8 cellular contexts compared by ENCODE assay signal in the genomic region with DNA sequence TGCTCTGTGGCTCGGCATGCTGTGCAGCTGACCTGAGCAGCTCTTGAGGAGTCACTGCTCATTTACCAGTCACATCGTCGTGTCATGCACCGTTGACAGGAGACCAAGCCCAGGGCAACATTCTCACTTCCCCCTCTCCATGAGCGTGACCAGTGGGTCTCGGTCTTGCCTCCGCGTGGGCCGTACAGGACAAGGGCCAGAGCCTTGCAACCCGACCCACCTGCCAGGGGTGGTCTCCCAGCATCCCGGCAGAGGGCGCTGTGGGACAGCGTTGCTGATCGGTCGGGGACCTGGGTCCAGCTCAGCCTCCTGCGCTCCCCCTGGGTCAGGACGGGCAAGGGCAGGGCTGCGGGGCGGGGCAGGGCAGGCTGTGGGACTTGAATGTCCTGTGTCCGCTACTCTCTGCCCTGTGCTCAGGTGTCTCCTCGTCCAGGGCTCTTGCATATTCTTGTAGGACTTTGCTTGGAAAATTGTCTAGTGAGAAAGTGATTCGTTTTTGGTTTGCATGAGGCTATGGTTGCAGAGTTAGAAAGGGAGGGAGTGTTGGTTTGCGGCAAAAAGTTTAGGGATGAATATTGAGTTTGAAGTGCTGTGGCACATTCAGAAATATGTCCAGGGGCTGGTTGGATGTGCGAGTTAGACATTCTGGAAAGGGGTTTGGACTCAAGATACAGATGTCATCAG. TPM values are rescaled to one million over a fixed set of nuclear protein-coding genes. Genes with fewer than 3 reads are reported as not detected.
DNase-seq lines count a peak whose midpoint lies in the region; ATAC-seq and TF ChIP-seq lines count a peak whose summit lies in the region.

No MANE protein-coding gene starts in this region.

- peak; percentile 91 for ATAC-seq in GM21529 (IDR thresholded peaks at IDR 0.05; ENCODE audit: unreplicated experiment)

- peak; percentile 75 for DNase-seq in DMS53 treated with DMSO at 0.1 percent for 48 hours (lab: John Stamatoyannopoulos, UW; ENCODE audit: unreplicated experiment)
- peak; percentile 74 for DNase-seq in KG1 (lab: John Stamatoyannopoulos, UW)
- peak; percentile 82 for DNase-seq in RPMI8226
- peak; percentile 73 for DNase-seq in activated T-helper 2 cell treated with anti-CD3 and anti-CD28 coated beads, Interferon-gamma antibody, Interleukin-2, Interleukin-4, amounts not matched to agents 10 μg/mL and 5 μg/mL and 100 μg/mL, durations not matched to agents 14 hours and 24 hours and 36 hours (ENCODE audit: low spot score)
- DNase-seq in foreskin melanocyte, result peak; percentile 45
- peak; percentile 94 for DNase-seq in osteocyte (ENCODE audit: extremely low spot score, unreplicated experiment)
- DNase-seq in tibial artery, result peak; percentile 80 to 90

- intact Hi-C loops in activated T-helper 2 cell treated with anti-CD3 and anti-CD28 coated beads, Interferon-gamma antibody, Interleukin-2, Interleukin-4, amounts not matched to agents 10 μg/mL and 5 μg/mL and 100 μg/mL, durations not matched to agents 14 hours and 24 hours and 36 hours (cut with micrococcal nuclease), result loop anchor here (1.0 to 2.0 kb wide), 3 partner anchors 140 to 994 kb away; no protein-coding TSS in a partner anchor
- intact Hi-C loops in tibial artery (cut with DNase I; ENCODE audit: low total_unique reads), result loop anchor here (10.0 kb wide), 1 partner anchor 982 kb away; no protein-coding TSS in a partner anchor

- H3K27ac Mint-ChIP-seq in activated T-helper 2 cell treated with anti-CD3 and anti-CD28 coated beads, Interferon-gamma antibody, Interleukin-2, Interleukin-4, amounts not matched to agents 10 μg/mL and 5 μg/mL and 100 μg/mL, durations not matched to agents 14 hours and 24 hours and 36 hours, result no peak overlapping the region
- H3K27ac Mint-ChIP-seq in osteocyte (ENCODE audit: unreplicated experiment), result no peak overlapping the region

- H3K9me3 Mint-ChIP-seq in activated T-helper 2 cell treated with anti-CD3 and anti-CD28 coated beads, Interferon-gamma antibody, Interleukin-2, Interleukin-4, amounts not matched to agents 10 μg/mL and 5 μg/mL and 100 μg/mL, durations not matched to agents 14 hours and 24 hours and 36 hours, result no peaks in the 10 kb centered on the region
- H3K9me3 Mint-ChIP-seq in osteocyte (ENCODE audit: unreplicated experiment), result no peaks in the 10 kb centered on the region

- peaks cover 18% of the 10 kb centered on the region for H3K27me3 Mint-ChIP-seq in activated T-helper 2 cell treated with anti-CD3 and anti-CD28 coated beads, Interferon-gamma antibody, Interleukin-2, Interleukin-4, amounts not matched to agents 10 μg/mL and 5 μg/mL and 100 μg/mL, durations not matched to agents 14 hours and 24 hours and 36 hours (ENCODE audit: low read depth)
- no peaks in the 10 kb centered on the region for H3K27me3 Mint-ChIP-seq in osteocyte (ENCODE audit: unreplicated experiment)

- no peak overlapping the region for H3K4me3 Mint-ChIP-seq in activated T-helper 2 cell treated with anti-CD3 and anti-CD28 coated beads, Interferon-gamma antibody, Interleukin-2, Interleukin-4, amounts not matched to agents 10 μg/mL and 5 μg/mL and 100 μg/mL, durations not matched to agents 14 hours and 24 hours and 36 hours (ENCODE audit: low read depth)
- H3K4me3 Mint-ChIP-seq in osteocyte (ENCODE audit: unreplicated experiment), result no peak overlapping the region

- no peak overlapping the region for H3K27ac ChIP-seq in tibial artery

- peaks cover 0 to 9% (median 7%) of the 10 kb centered on the region in 4 donors for H3K4me1 ChIP-seq in tibial artery

- no peaks in the 10 kb centered on the region for H3K27me3 ChIP-seq in tibial artery

- peaks cover 11% of the 10 kb centered on the region for H3K4me1 Mint-ChIP-seq in activated T-helper 2 cell treated with anti-CD3 and anti-CD28 coated beads, Interferon-gamma antibody, Interleukin-2, Interleukin-4, amounts not matched to agents 10 μg/mL and 5 μg/mL and 100 μg/mL, durations not matched to agents 14 hours and 24 hours and 36 hours (ENCODE audit: low read depth)
- H3K4me1 Mint-ChIP-seq in osteocyte (ENCODE audit: unreplicated experiment), result peaks cover 4% of the 10 kb centered on the region

- peak overlapping the region in 1 of 2 donors; percentile 7 for H3K4me3 ChIP-seq in tibial artery

- H3K9me3 ChIP-seq in tibial artery, result no peaks in the 10 kb centered on the region

- peaks cover 26% of the 10 kb centered on the region for H3K36me3 Mint-ChIP-seq in activated T-helper 2 cell treated with anti-CD3 and anti-CD28 coated beads, Interferon-gamma antibody, Interleukin-2, Interleukin-4, amounts not matched to agents 10 μg/mL and 5 μg/mL and 100 μg/mL, durations not matched to agents 14 hours and 24 hours and 36 hours (ENCODE audit: low read depth)
- H3K36me3 Mint-ChIP-seq in osteocyte (ENCODE audit: unreplicated experiment), result peaks cover 11% of the 10 kb centered on the region

- H3K36me3 ChIP-seq in tibial artery, result peaks cover 14 to 23% (median 19%) of the 10 kb centered on the region in 3 donors

- TF ChIP-seq CTCF in osteocyte (IDR thresholded peaks at IDR 0.05) (peak; percentile 92), tibial artery (IDR thresholded peaks at IDR 0.05) (peak; percentile 91 to 95)

RNA-seq across cellular contexts. Expression of a gene that starts 16.2 kb away (rescaled TPM):
- 1,057 and 1,120 TPM in 2 replicates for total RNA-seq in activated T-helper 2 cell treated with anti-CD3 and anti-CD28 coated beads, Interferon-gamma antibody, Interleukin-2, Interleukin-4, amounts not matched to agents 10 μg/mL and 5 μg/mL and 100 μg/mL, durations not matched to agents 14 hours and 24 hours and 36 hours
- total RNA-seq in osteocyte, result 966 and 977 TPM in 2 replicates

RNA-seq across cellular contexts. Expression of a gene that starts 41.5 kb away (rescaled TPM):
- 41.5 and 43.5 TPM in 2 replicates for total RNA-seq in activated T-helper 2 cell treated with anti-CD3 and anti-CD28 coated beads, Interferon-gamma antibody, Interleukin-2, Interleukin-4, amounts not matched to agents 10 μg/mL and 5 μg/mL and 100 μg/mL, durations not matched to agents 14 hours and 24 hours and 36 hours
- total RNA-seq in osteocyte, result 27.7 and 28.0 TPM in 2 replicates
